ENCODE assay signal across 1 cellular context in the genomic region with DNA sequence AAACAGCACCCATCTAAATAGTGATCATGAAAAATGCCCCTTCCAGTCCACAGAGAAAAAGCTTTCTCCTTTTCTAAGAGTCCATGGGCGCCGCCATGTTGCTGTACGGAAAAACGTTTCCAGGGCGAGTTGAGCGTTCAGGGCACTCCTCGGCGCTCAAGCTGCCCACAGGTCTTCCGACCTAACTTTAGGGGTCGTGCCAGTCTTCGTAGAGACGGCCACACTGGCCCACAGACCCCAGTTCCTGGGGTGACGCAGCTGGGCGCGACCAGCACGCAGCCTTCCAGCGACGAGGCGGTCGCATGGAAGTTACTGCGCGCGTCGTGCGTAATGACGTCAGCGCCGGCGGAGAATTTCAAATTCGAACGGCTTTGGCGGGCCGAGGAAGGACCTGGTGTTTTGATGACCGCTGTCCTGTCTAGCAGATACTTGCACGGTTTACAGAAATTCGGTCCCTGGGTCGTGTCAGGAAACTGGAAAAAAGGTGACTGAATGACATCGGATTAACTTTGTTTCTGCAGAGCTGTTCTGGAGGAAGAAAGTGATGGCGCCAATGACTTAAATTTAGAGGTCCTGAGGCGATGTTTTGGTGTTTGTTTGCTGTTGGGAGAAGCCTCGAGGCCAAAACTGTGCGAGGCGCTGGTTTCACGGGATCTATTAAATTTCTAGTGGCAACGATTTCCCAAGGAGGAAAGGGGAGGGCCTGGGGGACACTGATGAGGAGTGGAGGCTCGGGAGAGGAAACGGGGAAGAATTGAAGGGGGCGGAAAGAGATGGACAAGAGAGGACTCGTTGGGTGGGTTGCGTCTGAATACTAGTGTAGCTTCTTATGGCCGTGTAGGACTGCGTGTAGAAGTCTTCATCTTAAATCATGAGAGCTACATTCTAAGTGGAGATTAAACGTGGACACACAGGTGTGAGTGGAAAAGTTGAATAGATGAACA.
TF ChIP-seq lines count a peak whose summit lies in the region.

A gene with protein sequence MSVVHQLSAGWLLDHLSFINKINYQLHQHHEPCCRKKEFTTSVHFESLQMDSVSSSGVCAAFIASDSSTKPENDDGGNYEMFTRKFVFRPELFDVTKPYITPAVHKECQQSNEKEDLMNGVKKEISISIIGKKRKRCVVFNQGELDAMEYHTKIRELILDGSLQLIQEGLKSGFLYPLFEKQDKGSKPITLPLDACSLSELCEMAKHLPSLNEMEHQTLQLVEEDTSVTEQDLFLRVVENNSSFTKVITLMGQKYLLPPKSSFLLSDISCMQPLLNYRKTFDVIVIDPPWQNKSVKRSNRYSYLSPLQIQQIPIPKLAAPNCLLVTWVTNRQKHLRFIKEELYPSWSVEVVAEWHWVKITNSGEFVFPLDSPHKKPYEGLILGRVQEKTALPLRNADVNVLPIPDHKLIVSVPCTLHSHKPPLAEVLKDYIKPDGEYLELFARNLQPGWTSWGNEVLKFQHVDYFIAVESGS (minus strand): TSS at position 306 of the 944 bp plus-strand sequence. CDS start 4,289 bp downstream, outside the sequence.
A gene (plus strand): TSS at position 358 of the 944 bp plus-strand sequence. CDS start 1,429 bp downstream, outside the sequence.

TF ChIP-seq in WTC11, 78 proteins besides CTCF, POLR2A, EP300 and RAD21 (continued from another document):
- TF ChIP-seq, protein P1, sequence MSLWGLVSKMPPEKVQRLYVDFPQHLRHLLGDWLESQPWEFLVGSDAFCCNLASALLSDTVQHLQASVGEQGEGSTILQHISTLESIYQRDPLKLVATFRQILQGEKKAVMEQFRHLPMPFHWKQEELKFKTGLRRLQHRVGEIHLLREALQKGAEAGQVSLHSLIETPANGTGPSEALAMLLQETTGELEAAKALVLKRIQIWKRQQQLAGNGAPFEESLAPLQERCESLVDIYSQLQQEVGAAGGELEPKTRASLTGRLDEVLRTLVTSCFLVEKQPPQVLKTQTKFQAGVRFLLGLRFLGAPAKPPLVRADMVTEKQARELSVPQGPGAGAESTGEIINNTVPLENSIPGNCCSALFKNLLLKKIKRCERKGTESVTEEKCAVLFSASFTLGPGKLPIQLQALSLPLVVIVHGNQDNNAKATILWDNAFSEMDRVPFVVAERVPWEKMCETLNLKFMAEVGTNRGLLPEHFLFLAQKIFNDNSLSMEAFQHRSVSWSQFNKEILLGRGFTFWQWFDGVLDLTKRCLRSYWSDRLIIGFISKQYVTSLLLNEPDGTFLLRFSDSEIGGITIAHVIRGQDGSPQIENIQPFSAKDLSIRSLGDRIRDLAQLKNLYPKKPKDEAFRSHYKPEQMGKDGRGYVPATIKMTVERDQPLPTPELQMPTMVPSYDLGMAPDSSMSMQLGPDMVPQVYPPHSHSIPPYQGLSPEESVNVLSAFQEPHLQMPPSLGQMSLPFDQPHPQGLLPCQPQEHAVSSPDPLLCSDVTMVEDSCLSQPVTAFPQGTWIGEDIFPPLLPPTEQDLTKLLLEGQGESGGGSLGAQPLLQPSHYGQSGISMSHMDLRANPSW (CRISPR knock-in tag; conservative IDR thresholded peaks at IDR 0.05; ENCODE audit: low read depth) = no peak
- no peak for TF ChIP-seq NFYB (CRISPR knock-in tag; conservative IDR thresholded peaks at IDR 0.05; ENCODE audit: low read depth)
- TF ChIP-seq, protein P2, sequence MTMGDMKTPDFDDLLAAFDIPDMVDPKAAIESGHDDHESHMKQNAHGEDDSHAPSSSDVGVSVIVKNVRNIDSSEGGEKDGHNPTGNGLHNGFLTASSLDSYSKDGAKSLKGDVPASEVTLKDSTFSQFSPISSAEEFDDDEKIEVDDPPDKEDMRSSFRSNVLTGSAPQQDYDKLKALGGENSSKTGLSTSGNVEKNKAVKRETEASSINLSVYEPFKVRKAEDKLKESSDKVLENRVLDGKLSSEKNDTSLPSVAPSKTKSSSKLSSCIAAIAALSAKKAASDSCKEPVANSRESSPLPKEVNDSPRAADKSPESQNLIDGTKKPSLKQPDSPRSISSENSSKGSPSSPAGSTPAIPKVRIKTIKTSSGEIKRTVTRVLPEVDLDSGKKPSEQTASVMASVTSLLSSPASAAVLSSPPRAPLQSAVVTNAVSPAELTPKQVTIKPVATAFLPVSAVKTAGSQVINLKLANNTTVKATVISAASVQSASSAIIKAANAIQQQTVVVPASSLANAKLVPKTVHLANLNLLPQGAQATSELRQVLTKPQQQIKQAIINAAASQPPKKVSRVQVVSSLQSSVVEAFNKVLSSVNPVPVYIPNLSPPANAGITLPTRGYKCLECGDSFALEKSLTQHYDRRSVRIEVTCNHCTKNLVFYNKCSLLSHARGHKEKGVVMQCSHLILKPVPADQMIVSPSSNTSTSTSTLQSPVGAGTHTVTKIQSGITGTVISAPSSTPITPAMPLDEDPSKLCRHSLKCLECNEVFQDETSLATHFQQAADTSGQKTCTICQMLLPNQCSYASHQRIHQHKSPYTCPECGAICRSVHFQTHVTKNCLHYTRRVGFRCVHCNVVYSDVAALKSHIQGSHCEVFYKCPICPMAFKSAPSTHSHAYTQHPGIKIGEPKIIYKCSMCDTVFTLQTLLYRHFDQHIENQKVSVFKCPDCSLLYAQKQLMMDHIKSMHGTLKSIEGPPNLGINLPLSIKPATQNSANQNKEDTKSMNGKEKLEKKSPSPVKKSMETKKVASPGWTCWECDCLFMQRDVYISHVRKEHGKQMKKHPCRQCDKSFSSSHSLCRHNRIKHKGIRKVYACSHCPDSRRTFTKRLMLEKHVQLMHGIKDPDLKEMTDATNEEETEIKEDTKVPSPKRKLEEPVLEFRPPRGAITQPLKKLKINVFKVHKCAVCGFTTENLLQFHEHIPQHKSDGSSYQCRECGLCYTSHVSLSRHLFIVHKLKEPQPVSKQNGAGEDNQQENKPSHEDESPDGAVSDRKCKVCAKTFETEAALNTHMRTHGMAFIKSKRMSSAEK (CRISPR knock-in tag; IDR thresholded peaks at IDR 0.05; ENCODE audit: borderline replicate concordance) = no peak
- TF ChIP-seq, protein P3, sequence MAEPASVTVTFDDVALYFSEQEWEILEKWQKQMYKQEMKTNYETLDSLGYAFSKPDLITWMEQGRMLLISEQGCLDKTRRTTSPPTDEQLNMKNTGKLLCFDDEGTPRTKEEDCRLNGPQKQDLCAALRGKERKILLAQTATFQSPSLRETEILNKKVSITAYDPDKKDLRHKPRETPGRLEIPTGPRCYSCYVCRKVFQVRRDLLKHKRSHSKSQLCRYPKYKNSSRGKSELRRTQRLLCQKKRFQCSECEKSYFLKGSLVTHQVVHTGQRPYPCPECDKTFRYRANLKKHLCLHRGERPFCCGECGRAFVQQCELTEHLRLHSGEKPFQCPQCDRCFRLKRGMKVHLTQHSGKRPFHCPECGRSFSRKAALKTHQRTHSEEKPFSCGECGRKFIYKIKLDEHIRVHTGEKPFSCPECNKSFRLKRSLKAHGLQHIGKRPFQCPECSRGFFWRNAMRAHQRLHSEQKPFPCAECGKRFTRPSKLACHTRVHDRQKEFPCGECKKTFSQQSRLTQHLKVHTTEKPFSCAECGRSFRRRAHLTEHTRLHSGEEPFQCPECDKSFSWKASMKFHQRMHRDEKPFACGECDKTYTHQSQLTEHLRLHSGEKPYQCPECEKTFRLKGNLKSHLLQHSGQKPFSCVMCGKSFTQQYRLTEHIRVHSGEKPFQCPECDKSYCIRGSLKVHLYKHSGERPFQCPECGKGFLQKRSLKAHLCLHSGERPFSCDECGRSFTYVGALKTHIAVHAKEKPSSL (CRISPR knock-in tag; conservative IDR thresholded peaks at IDR 0.05) = no peak
- no peak for TF ChIP-seq HMGA2 (CRISPR knock-in tag; IDR thresholded peaks at IDR 0.05)
- TF ChIP-seq, protein P4, sequence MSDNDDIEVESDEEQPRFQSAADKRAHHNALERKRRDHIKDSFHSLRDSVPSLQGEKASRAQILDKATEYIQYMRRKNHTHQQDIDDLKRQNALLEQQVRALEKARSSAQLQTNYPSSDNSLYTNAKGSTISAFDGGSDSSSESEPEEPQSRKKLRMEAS (CRISPR knock-in tag; IDR thresholded peaks at IDR 0.05) = peak; percentile 88
- no peak for TF ChIP-seq ZNF671 (CRISPR knock-in tag; IDR thresholded peaks at IDR 0.05)
- peak; percentile 86; the same call in 1 of the 2 replicates for TF ChIP-seq CREB1 (CRISPR knock-in tag; IDR thresholded peaks at IDR 0.05)
